In the genomic region with DNA sequence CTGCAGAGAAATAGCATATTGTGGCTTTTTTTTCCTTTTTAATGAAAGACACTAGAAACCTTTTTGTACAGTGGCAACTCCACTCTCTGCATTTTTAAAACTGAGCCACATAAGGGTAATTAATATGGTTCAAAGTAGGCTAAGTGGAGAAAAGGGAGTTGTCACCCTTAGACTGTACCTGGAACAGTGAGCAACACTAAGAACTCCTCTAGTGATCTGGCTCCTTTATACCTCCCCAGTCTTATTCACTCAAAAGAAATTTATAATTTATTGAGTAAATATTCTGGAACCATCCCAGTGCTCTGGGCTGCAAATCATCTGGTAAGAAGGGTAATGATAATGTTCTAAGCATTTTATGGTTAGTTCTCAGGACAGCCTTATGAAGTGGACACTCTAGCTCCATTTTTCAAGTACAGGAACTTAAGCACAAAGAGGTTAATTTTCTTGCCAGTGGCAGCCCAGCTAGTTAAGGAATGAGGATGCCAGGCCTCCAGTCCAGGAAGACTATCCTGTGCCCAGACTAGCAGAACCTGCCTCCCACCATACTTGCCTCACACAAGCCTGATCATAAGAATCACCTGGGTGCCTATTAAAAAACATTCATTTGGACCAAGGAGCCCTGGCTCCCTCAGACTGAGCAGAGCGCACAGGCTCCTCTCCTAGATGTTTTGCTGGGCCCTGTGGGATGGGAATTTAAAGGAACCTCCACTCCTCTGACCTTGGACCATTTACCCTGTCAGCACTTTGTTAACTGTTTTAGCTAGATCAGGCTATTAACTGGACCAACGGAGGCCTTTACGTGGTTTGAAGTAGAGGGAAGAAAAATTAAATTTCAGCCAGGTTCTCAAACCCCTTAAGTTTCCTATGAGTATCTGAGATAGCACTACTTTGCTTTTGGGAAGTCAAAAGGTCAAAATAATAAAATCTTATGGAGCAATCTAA, we compare ENCODE assay signal across 16 cellular contexts.
DNase-seq lines count a peak whose midpoint lies in the region; ATAC-seq, FAIRE-seq and TF ChIP-seq lines count a peak whose summit lies in the region.
"Had no signal": no experiment of that assay in that cellular context is flagged by ENCODE, and none has a peak within 500 bp of the region (broad histone marks: within the 10 kb centered on the region; RNA-seq: fewer than 3 reads in every experiment).

No MANE protein-coding gene starts in this region.

- no peak for DNase-seq in HTR-8/SVneo (ENCODE audit: insufficient read length, low spot score)
- DNase-seq in colonic mucosa = no peak
- DNase-seq in mesenchymal stem cell = peak; percentile 49
- DNase-seq in transverse colon = no peak
- no peak for DNase-seq in GOT3 (lab: John Stamatoyannopoulos, UW)
- DNase-seq: activated CD4-positive, alpha-beta T cell treated with anti-CD3 and anti-CD28 coated beads for 48 hours; activated T-cell treated with anti-CD3 and anti-CD28 coated beads, Interleukin-2, amount 50 U/mL, for 72 hours; adrenal gland; CD8-positive, alpha-beta T cell; NCI-H1105 treated with DMSO at 0.1 percent for 48 hours; NCI-H446; stimulated activated CD4-positive, alpha-beta T cell treated with anti-CD3 and anti-CD28 coated beads, Interleukin-1b, Interleukin-23, amount 100 ng/mL, for 48 hours had no signal

- H3K4me2 ChIP-seq in mesenchymal stem cell (ENCODE audit: low read length, poor library complexity, severe bottlenecking) = no peak overlapping the region

- H3K79me1 ChIP-seq in mesenchymal stem cell (replicated peaks; ENCODE audit: low read length, poor library complexity, severe bottlenecking) = no peaks in the 10 kb centered on the region

- H3K23ac ChIP-seq in mesenchymal stem cell (ENCODE audit: low read length in 2 of 2) = no peak overlapping the region

- H2AFZ ChIP-seq in mesenchymal stem cell (ENCODE audit: low read depth, low read length) = no peak overlapping the region
- H2AFZ ChIP-seq: parathyroid adenoma had no signal

- H3K4me1 ChIP-seq in colonic mucosa (no peaks in the 10 kb centered on the region), mesenchymal stem cell (ENCODE audit: control insufficient read depth, insufficient read depth, low read depth, low read length) (peaks cover 3% of the 10 kb centered on the region), transverse colon (peaks cover 8 to 35% (median 15%) of the 10 kb centered on the region in 4 donors)
- H3K4me1 ChIP-seq: parathyroid adenoma had no signal

- peak overlapping the region; percentile 96 for H2AK5ac ChIP-seq in mesenchymal stem cell (ENCODE audit: low read length, severe bottlenecking)

- FAIRE-seq in HTR-8/SVneo (lab: Jason Lieb, UNC) = peak; percentile 26
- FAIRE-seq: G401.6 had no signal

- H3K14ac ChIP-seq in mesenchymal stem cell (ENCODE audit: low read length in 2 of 2) = peak overlapping the region in 1 of 2 experiments; percentile 38

- H2BK12ac ChIP-seq in mesenchymal stem cell (ENCODE audit: low read length in 2 of 2) = peak overlapping the region; percentile 92 to 93

- peak overlapping the region; percentile 78 to 99 for H3K18ac ChIP-seq in mesenchymal stem cell (ENCODE audit: low read depth in 1 of 2, low read length in 2 of 2)

- peak overlapping the region; percentile 98 for H4K91ac ChIP-seq in mesenchymal stem cell (ENCODE audit: low read length)

- H3K4ac ChIP-seq in mesenchymal stem cell (ENCODE audit: low read depth in 1 of 2, low read length in 2 of 2) = peak overlapping the region; percentile 35 to 45

- no peaks in the 10 kb centered on the region for H3K27me3 ChIP-seq in colonic mucosa
- H3K27me3 ChIP-seq in mesenchymal stem cell (ENCODE audit: control insufficient read depth in 1 of 2, insufficient read depth in 1 of 2, low read length in 2 of 2) = no peaks in the 10 kb centered on the region
- no peaks in the 10 kb centered on the region for H3K27me3 ChIP-seq in transverse colon
- H3K27me3 ChIP-seq: adrenal gland had no signal

- H2BK120ac ChIP-seq in mesenchymal stem cell (ENCODE audit: low read depth, low read length) = peak overlapping the region; percentile 92

- TF ChIP-seq EP300 in transverse colon (IDR thresholded peaks at IDR 0.05; ENCODE audit: low read depth) = no peak

- H3K36me3 ChIP-seq in colonic mucosa = no peaks in the 10 kb centered on the region
- H3K36me3 ChIP-seq in mesenchymal stem cell (ENCODE audit: control insufficient read depth in 1 of 2, insufficient read depth in 2 of 2, low read depth in 1 of 2, low read length in 2 of 2) = peaks cover 0 to 19% of the 10 kb centered on the region in 2 experiments
- peaks cover 0 to 12% (median 3%) of the 10 kb centered on the region in 4 donors for H3K36me3 ChIP-seq in transverse colon
- H3K36me3 ChIP-seq: adrenal gland had no signal

- 100% methylated on average over 1 of the region's 3 CpGs for WGBS in mesenchymal stem cell
- WGBS in transverse colon (ENCODE audit: low coverage in 1 of 2), 2 donors = 44 to 53% methylated on average over 2 to 3 of the region's 3 CpGs

- ATAC-seq in HG03095 (IDR thresholded peaks at IDR 0.05; ENCODE audit: unreplicated experiment) = no peak
- ATAC-seq in GM21825 (IDR thresholded peaks at IDR 0.05; ENCODE audit: unreplicated experiment) = no peak
- ATAC-seq: activated T-cell treated with anti-CD3 and anti-CD28 coated beads, Interleukin-2, amount 50 U/mL, for 72 hours; CD8-positive, alpha-beta T cell had no signal

- in situ Hi-C loops in transverse colon (cut with MboI; ENCODE audit: low pct_ligation_motif_present in 1 of 4, low pct_unique_long_range_greater_than_20kb in 1 of 4, low sequenced_read_pairs in 3 of 4) = no loop called here

- no peak overlapping the region for H3K9ac ChIP-seq in colonic mucosa (ENCODE audit: low read depth in 2 of 2, low read length in 2 of 2)
- peak overlapping the region; percentile 48 for H3K9ac ChIP-seq in mesenchymal stem cell (ENCODE audit: low read length)
- H3K9ac ChIP-seq: parathyroid adenoma had no signal

- intact Hi-C loops in colonic mucosa (cut with DNase I) = no loop called here
- intact Hi-C loops in transverse colon (cut with DNase I; ENCODE audit: low total_unique reads) = no loop called here

- peak overlapping the region; percentile 89 for H4K8ac ChIP-seq in mesenchymal stem cell (ENCODE audit: low read length)

- TF ChIP-seq CTCF in colonic mucosa (IDR thresholded peaks at IDR 0.05) (no peak), transverse colon (IDR thresholded peaks at IDR 0.05) (no peak)

- H3K27ac ChIP-seq in colonic mucosa = peak overlapping the region; percentile 9
- peak overlapping the region; percentile 79 for H3K27ac ChIP-seq in mesenchymal stem cell (ENCODE audit: low read length, poor library complexity, severe bottlenecking)
- H3K27ac ChIP-seq in transverse colon = peak overlapping the region; percentile 51 to 65 (median 57)
- H3K27ac ChIP-seq: parathyroid adenoma had no signal

- peak overlapping the region; percentile 67 for H2BK15ac ChIP-seq in mesenchymal stem cell (ENCODE audit: low read depth, poor library complexity, severe bottlenecking)

- H3K9me3 ChIP-seq in colonic mucosa = no peaks in the 10 kb centered on the region
- H3K9me3 ChIP-seq in mesenchymal stem cell (ENCODE audit: control insufficient read depth, low read length) = no peaks in the 10 kb centered on the region
- no peaks in the 10 kb centered on the region for H3K9me3 ChIP-seq in transverse colon
- H3K9me3 ChIP-seq: adrenal gland had no signal

- no peak for TF ChIP-seq POLR2A in transverse colon (IDR thresholded peaks at IDR 0.05)

- no peak overlapping the region for H2BK5ac ChIP-seq in mesenchymal stem cell (ENCODE audit: low read depth, low read length, poor library complexity, severe bottlenecking)

- H3K4me3 ChIP-seq in colonic mucosa = no peak overlapping the region
- H3K4me3 ChIP-seq in mesenchymal stem cell (ENCODE audit: insufficient read depth in 1 of 2, low read depth in 1 of 2, low read length in 2 of 2) = no peak overlapping the region
- H3K4me3 ChIP-seq in transverse colon = no peak overlapping the region
- H3K4me3 ChIP-seq: adrenal gland had no signal

Comparison
In these comparisons a context has a peak if more than half of its experiments do, and no peak if none do; other contexts are left out.
1. H3K27ac ChIP-seq: peak in every context shown above with its lines; median percentile 79 in mesenchymal stem cell; 57 in transverse colon; 9 in colonic mucosa.